ENCODE assay signal across 9 cellular contexts in genomic region chr3:11567516-11568467, GRCh38.
DNase-seq lines count a peak whose midpoint lies in the region; ATAC-seq lines count a peak whose summit lies in the region.
"Had no signal": no experiment of that assay in that cellular context is flagged by ENCODE, and none has a peak within 500 bp of the region (broad histone marks: within the 10 kb centered on the region; RNA-seq: fewer than 3 reads in every experiment).

No MANE protein-coding gene starts in this region.

- H3K4me3 Mint-ChIP-seq in stimulated activated effector memory CD8-positive, alpha-beta T cell treated with anti-CD3 and anti-CD28 coated beads, Interleukin-12 subunit alpha, Interleukin-12 subunit beta, amount 100 ng/mL, for 72 hours: no peak overlapping the region
- H3K4me3 Mint-ChIP-seq: activated T-cell treated with anti-CD3 and anti-CD28 coated beads, Interleukin-2, amount 50 U/mL, for 72 hours had no signal

- H3K27me3 ChIP-seq in H7 (ENCODE audit: control insufficient read depth, insufficient read depth, low read length) (no peaks in the 10 kb centered on the region), right cardiac atrium (ENCODE audit: control insufficient read depth, insufficient read depth) (no peaks in the 10 kb centered on the region)

- peak overlapping the region; percentile 80 for H3K27ac Mint-ChIP-seq in stimulated activated effector memory CD8-positive, alpha-beta T cell treated with anti-CD3 and anti-CD28 coated beads, Interleukin-12 subunit alpha, Interleukin-12 subunit beta, amount 100 ng/mL, for 72 hours
- H3K27ac Mint-ChIP-seq: activated T-cell treated with anti-CD3 and anti-CD28 coated beads, Interleukin-2, amount 50 U/mL, for 72 hours had no signal

- DNase-seq in H7 (peak; percentile 47), right cardiac atrium (peak in 2 of 3 donors; percentile 53 to 58), NCI-H2029 (lab: John Stamatoyannopoulos, UW) (no peak), MV-4-11 (lab: John Stamatoyannopoulos, UW) (no peak)
- DNase-seq in stimulated activated effector memory CD8-positive, alpha-beta T cell treated with anti-CD3 and anti-CD28 coated beads, Interleukin-12 subunit alpha, Interleukin-12 subunit beta, amount 100 ng/mL, for 72 hours (ENCODE audit: low spot score in 2 of 2): no peak
- no peak for DNase-seq in stimulated activated CD4-positive, alpha-beta T cell treated with anti-CD3 and anti-CD28 coated beads, Interleukin-2, amount 100 ng/mL, for 48 hours

- H3K4me3 ChIP-seq in H7 (ENCODE audit: insufficient read depth, low read depth, low read length): no peak overlapping the region
- H3K4me3 ChIP-seq in right cardiac atrium (ENCODE audit: low read length): no peak overlapping the region

- H3K4me1 ChIP-seq in right cardiac atrium (ENCODE audit: control insufficient read depth, insufficient read depth, low read length): peaks cover 34% of the 10 kb centered on the region

- ATAC-seq in right cardiac atrium (peak; percentile 1 to 25), HG03108 (IDR thresholded peaks at IDR 0.05; ENCODE audit: unreplicated experiment) (no peak)
- ATAC-seq in stimulated activated effector memory CD8-positive, alpha-beta T cell treated with anti-CD3 and anti-CD28 coated beads, Interleukin-12 subunit alpha, Interleukin-12 subunit beta, amount 100 ng/mL, for 72 hours: peak; percentile 33

- peaks cover 47% of the 10 kb centered on the region for H3K36me3 Mint-ChIP-seq in stimulated activated effector memory CD8-positive, alpha-beta T cell treated with anti-CD3 and anti-CD28 coated beads, Interleukin-12 subunit alpha, Interleukin-12 subunit beta, amount 100 ng/mL, for 72 hours

- peaks cover 29% of the 10 kb centered on the region for H3K4me1 Mint-ChIP-seq in stimulated activated effector memory CD8-positive, alpha-beta T cell treated with anti-CD3 and anti-CD28 coated beads, Interleukin-12 subunit alpha, Interleukin-12 subunit beta, amount 100 ng/mL, for 72 hours

- WGBS in adipose tissue, 3 donors: 83 to 90% (median 87%) methylated on average over 25 to 27 of the region's 27 CpGs
- WGBS in right cardiac atrium: 79% methylated on average over 27 of the region's 27 CpGs

- no peaks in the 10 kb centered on the region for H3K9me3 Mint-ChIP-seq in stimulated activated effector memory CD8-positive, alpha-beta T cell treated with anti-CD3 and anti-CD28 coated beads, Interleukin-12 subunit alpha, Interleukin-12 subunit beta, amount 100 ng/mL, for 72 hours
- H3K9me3 Mint-ChIP-seq: activated T-cell treated with anti-CD3 and anti-CD28 coated beads, Interleukin-2, amount 50 U/mL, for 72 hours had no signal

- no peaks in the 10 kb centered on the region for H3K9me3 ChIP-seq in right cardiac atrium (ENCODE audit: control insufficient read depth, low read length)

- peaks cover 2% of the 10 kb centered on the region for H3K36me3 ChIP-seq in H7 (replicated peaks; ENCODE audit: control insufficient read depth, insufficient read depth, low read length)

- intact Hi-C loops in right cardiac atrium (cut with DNase I): no loop called here

- H3K27ac ChIP-seq in adipose tissue (ENCODE audit: low read depth, low read length) (peak overlapping the region; percentile 79), right cardiac atrium (ENCODE audit: low read length) (peak overlapping the region; percentile 70)

Comparison
In these comparisons a context has a peak if more than half of its experiments do, and no peak if none do; other contexts are left out.
1. DNase-seq: peak in H7 (single experiment) and right cardiac atrium (2 of 3); none in stimulated activated effector memory CD8-positive, alpha-beta T cell treated with anti-CD3 and anti-CD28 coated beads, Interleukin-12 subunit alpha, Interleukin-12 subunit beta, amount 100 ng/mL, for 72 hours (0 of 2), NCI-H2029 (single experiment), stimulated activated CD4-positive, alpha-beta T cell treated with anti-CD3 and anti-CD28 coated beads, Interleukin-2, amount 100 ng/mL, for 48 hours (0 of 2) and MV-4-11 (single experiment).